In genomic region chr9:93390953-93391515, GRCh38 we compare ENCODE assay signal across 20 cellular contexts.
"Had no signal": no experiment of that assay in that cellular context is flagged by ENCODE, and none has a peak within 500 bp of the region (broad histone marks: within the 10 kb centered on the region; RNA-seq: fewer than 3 reads in every experiment).

No MANE protein-coding gene starts in this region.

- H3K27me3 Mint-ChIP-seq: activated naive CD8-positive, alpha-beta T cell had no signal

- DNase-seq: activated CD4-positive, alpha-beta T cell treated with anti-CD3 and anti-CD28 coated beads, Interleukin-2, amount 10 ng/mL, durations not matched to agents 24 days and 14 days; activated CD4-positive, CD25-positive, alpha-beta regulatory T cell; activated CD8-positive, alpha-beta memory T cell treated with anti-CD3 and anti-CD28 coated beads, Interleukin-2, amount 50 U/mL, for 4 hours; activated CD8-positive, alpha-beta T cell treated with anti-CD3 and anti-CD28 coated beads, Interleukin-2, amount 10 ng/mL, durations not matched to agents 7 days and 5 days; activated gamma-delta T cell treated with Interleukin-2 at 50 U/mL for 16 hours; activated T-cell treated with anti-CD3 and anti-CD28 coated beads, Interleukin-2, amount 50 U/mL, for 72 hours; amygdala; body of pancreas; cortex of kidney; effector memory CD4-positive, alpha-beta T cell; heart left ventricle; lower lobe of right lung; spleen; thyroid gland; uterus had no signal

- FAIRE-seq: frontal cortex had no signal

- H3K36me3 Mint-ChIP-seq: activated naive CD8-positive, alpha-beta T cell had no signal

- H3K4me1 ChIP-seq: body of pancreas, heart left ventricle, lower lobe of right lung, spleen, thyroid gland, uterus had no signal

- H3K27ac ChIP-seq: body of pancreas, epithelial cell of prostate, heart left ventricle, lower lobe of right lung, spleen, thyroid gland, uterus had no signal

- ATAC-seq: activated CD8-positive, alpha-beta T cell treated with anti-CD3 and anti-CD28 coated beads, Interleukin-2, amount 10 ng/mL, durations not matched to agents 7 days and 5 days; activated T-cell treated with anti-CD3 and anti-CD28 coated beads, Interleukin-2, amount 50 U/mL, for 72 hours; body of pancreas; heart left ventricle; lower lobe of right lung; sciatic nerve had no signal

- H3K9me3 Mint-ChIP-seq: activated CD4-positive, alpha-beta T cell treated with anti-CD3 and anti-CD28 coated beads, Interleukin-2, amount 10 ng/mL, durations not matched to agents 24 days and 14 days; activated T-cell treated with anti-CD3 and anti-CD28 coated beads, Interleukin-2, amount 50 U/mL, for 72 hours; central memory CD8-positive, alpha-beta T cell had no signal

- H3K9me3 ChIP-seq: body of pancreas, lower lobe of right lung, spleen, thyroid gland, uterus had no signal

- H3K4me3 Mint-ChIP-seq: activated CD4-positive, alpha-beta T cell treated with anti-CD3 and anti-CD28 coated beads, Interleukin-2, amount 10 ng/mL, durations not matched to agents 24 days and 14 days; activated CD8-positive, alpha-beta T cell treated with anti-CD3 and anti-CD28 coated beads, Interleukin-2, amount 10 ng/mL, durations not matched to agents 7 days and 5 days; activated naive CD8-positive, alpha-beta T cell; activated T-cell treated with anti-CD3 and anti-CD28 coated beads, Interleukin-2, amount 50 U/mL, for 72 hours; central memory CD8-positive, alpha-beta T cell had no signal

- H3K4me3 ChIP-seq: body of pancreas, heart left ventricle, lower lobe of right lung, spleen, thyroid gland, uterus had no signal

- H3K27me3 ChIP-seq: body of pancreas, heart left ventricle, spleen, thyroid gland, uterus had no signal

- H3K4me1 Mint-ChIP-seq: activated CD4-positive, alpha-beta T cell treated with anti-CD3 and anti-CD28 coated beads, Interleukin-2, amount 10 ng/mL, durations not matched to agents 24 days and 14 days; central memory CD8-positive, alpha-beta T cell had no signal

- H3K36me3 ChIP-seq: heart left ventricle, lower lobe of right lung, spleen, thyroid gland, uterus had no signal

- H3K27ac Mint-ChIP-seq: activated CD4-positive, alpha-beta T cell treated with anti-CD3 and anti-CD28 coated beads, Interleukin-2, amount 10 ng/mL, durations not matched to agents 24 days and 14 days; activated CD8-positive, alpha-beta T cell treated with anti-CD3 and anti-CD28 coated beads, Interleukin-2, amount 10 ng/mL, durations not matched to agents 7 days and 5 days; activated naive CD8-positive, alpha-beta T cell; activated T-cell treated with anti-CD3 and anti-CD28 coated beads, Interleukin-2, amount 50 U/mL, for 72 hours had no signal
